26 cellular contexts compared by ENCODE assay signal in genomic region chr12:57009949-57010626, GRCh38. TPM values are rescaled to one million over a fixed set of nuclear protein-coding genes. Genes with fewer than 3 reads are reported as not detected.
"Had no signal": no experiment of that assay in that cellular context is flagged by ENCODE, and none has a peak within 500 bp of the region (broad histone marks: within the 10 kb centered on the region; RNA-seq: fewer than 3 reads in every experiment).

No MANE protein-coding gene starts in this region.

- DNase-seq: activated CD4-positive, alpha-beta memory T cell treated with anti-CD3 and anti-CD28 coated beads for 36 hours; activated CD4-positive, alpha-beta T cell treated with anti-CD3 and anti-CD28 coated beads, Interleukin-2, amount 10 ng/mL, durations not matched to agents 7 days and 5 days; activated CD4-positive, CD25-positive, alpha-beta regulatory T cell; activated CD8-positive, alpha-beta memory T cell treated with anti-CD3 and anti-CD28 coated beads for 24 hours; activated gamma-delta T cell treated with Interleukin-2 at 50 U/mL for 16 hours; activated naive CD4-positive, alpha-beta T cell treated with anti-CD3 and anti-CD28 coated beads, Interleukin-2, amount 50 U/mL, for 16 hours; activated T-cell treated with anti-CD3 and anti-CD28 coated beads, Interleukin-2, amount 50 U/mL, for 48 hours; brain microvascular endothelial cell; MG63; MV-4-11; NCI-H1092 treated with DMSO at 0.1 percent for 48 hours; NCI-H1694; NCI-H2029; NCI-H2107; NCI-H2171 treated with DMSO at 0.1 percent for 48 hours; NCI-H226; NCI-H510A; NCI-H526 treated with DMSO at 0.1 percent for 48 hours; NCI-H82; SIG-M5; T-helper 2 cell; T1000 had no signal

- H3K27ac Mint-ChIP-seq: activated CD4-positive, alpha-beta memory T cell treated with anti-CD3 and anti-CD28 coated beads for 36 hours; activated T-helper 2 cell treated with anti-CD3 and anti-CD28 coated beads, Interferon-gamma antibody, Interleukin-2, Interleukin-4, amounts not matched to agents 10 μg/mL and 5 μg/mL and 100 μg/mL, durations not matched to agents 14 hours and 24 hours and 36 hours had no signal

- H3K9me3 Mint-ChIP-seq: activated CD4-positive, alpha-beta memory T cell treated with anti-CD3 and anti-CD28 coated beads for 36 hours; activated CD4-positive, alpha-beta T cell treated with anti-CD3 and anti-CD28 coated beads, Interleukin-2, amount 10 ng/mL, durations not matched to agents 7 days and 5 days; activated T-helper 2 cell treated with anti-CD3 and anti-CD28 coated beads, Interferon-gamma antibody, Interleukin-2, Interleukin-4, amounts not matched to agents 10 μg/mL and 5 μg/mL and 100 μg/mL, durations not matched to agents 14 hours and 24 hours and 36 hours had no signal

- H3K36me3 Mint-ChIP-seq: activated CD4-positive, alpha-beta memory T cell treated with anti-CD3 and anti-CD28 coated beads for 36 hours had no signal

- H3K4me3 Mint-ChIP-seq: activated CD4-positive, alpha-beta memory T cell treated with anti-CD3 and anti-CD28 coated beads for 36 hours; activated CD4-positive, alpha-beta T cell treated with anti-CD3 and anti-CD28 coated beads, Interleukin-2, amount 10 ng/mL, durations not matched to agents 7 days and 5 days had no signal

RNA-seq across cellular contexts. Expression of gene TAC3, which starts 6.2 kb away (rescaled TPM):
- total RNA-seq: activated CD4-positive, alpha-beta memory T cell treated with anti-CD3 and anti-CD28 coated beads for 36 hours; activated T-helper 2 cell treated with anti-CD3 and anti-CD28 coated beads, Interferon-gamma antibody, Interleukin-2, Interleukin-4, amounts not matched to agents 10 μg/mL and 5 μg/mL and 100 μg/mL, durations not matched to agents 14 hours and 24 hours and 36 hours; OCI-LY7; RPMI7951 had no signal

RNA-seq across cellular contexts. Expression of gene MYO1A, which starts 39.8 kb away (rescaled TPM):
- total RNA-seq: cardiac muscle cell, RPMI7951 had no signal

RNA-seq across cellular contexts. Expression of gene RDH16, which starts 52.7 kb away (rescaled TPM):
- total RNA-seq: RPMI7951 had no signal
